Comparison of ENCODE assay signal across 19 cellular contexts in the genomic region with DNA sequence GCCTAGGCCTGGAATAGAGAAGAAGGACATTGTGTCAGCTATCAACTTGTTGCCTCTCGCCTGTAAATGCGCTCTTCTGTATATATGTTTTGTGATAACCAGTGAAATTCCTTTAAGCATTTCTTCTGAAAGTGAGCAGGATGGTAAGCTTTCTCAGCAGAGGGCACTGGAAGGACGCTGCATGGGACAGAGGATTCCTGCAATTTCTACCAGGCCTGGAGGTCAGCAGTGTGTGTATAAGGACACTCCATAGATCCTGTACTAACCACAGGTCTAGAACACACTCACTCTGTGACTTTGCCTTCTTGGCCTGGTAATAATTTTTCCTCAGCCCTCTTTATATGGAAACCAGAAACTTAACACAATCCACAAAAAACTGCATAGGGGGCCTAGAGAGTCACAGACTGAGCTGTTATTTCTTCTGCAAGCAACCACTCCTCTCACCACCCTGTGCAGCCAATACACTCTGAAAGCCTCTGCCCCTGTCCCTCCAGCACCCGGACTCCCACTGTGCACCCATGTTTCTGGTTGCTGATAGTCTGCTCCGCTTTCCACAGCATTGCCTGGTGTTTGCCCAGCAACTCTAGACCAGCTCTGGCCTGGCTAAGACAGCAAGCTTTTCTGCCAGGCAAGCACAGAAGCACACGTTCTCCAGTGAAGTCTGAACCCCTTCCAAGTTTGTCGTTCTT.
DNase-seq lines count a peak whose midpoint lies in the region; ATAC-seq and TF ChIP-seq lines count a peak whose summit lies in the region.
"Had no signal": no experiment of that assay in that cellular context is flagged by ENCODE, and none has a peak within 500 bp of the region (broad histone marks: within the 10 kb centered on the region; RNA-seq: fewer than 3 reads in every experiment).

No MANE protein-coding gene starts in this region.

- peak overlapping the region; percentile 83 for H4K5ac ChIP-seq in H9 (ENCODE audit: insufficient read length, low read depth, low read length)

- POLR2A ChIA-PET in WTC11 (lab: Charles Lee) = no interaction called here

- H2AK5ac ChIP-seq in H9 (ENCODE audit: insufficient read length, low read length) = no peak overlapping the region

- H3K4ac ChIP-seq in H9 (ENCODE audit: low read depth, low read length) = no peak overlapping the region

- H3K9me3 ChIP-seq in H9 (ENCODE audit: control insufficient read depth, low read depth, low read length) (no peaks in the 10 kb centered on the region), neural progenitor cell (ENCODE audit: low read depth) (no peaks in the 10 kb centered on the region)
- H3K9me3 ChIP-seq: BLaER1 treated with 17β-estradiol and CSF1 and Interleukin-3, amounts not matched to agents 10 nM and 100 nM; Peyer's patch had no signal

- WGBS in H9 (ENCODE audit: extremely low coverage, insufficient read length, low lambda C conversion rate) = no CpG with 5 or more reads among the region's 7 CpGs

- CTCF ChIA-PET in WTC11 (lab: Charles Lee) = interaction anchor here (1.0 to 1.2 kb wide), 3 partner anchors 9 to 381 kb away, joined by 3 to 5 read pairs (median 3); no protein-coding TSS in a partner anchor

- H4K20me1 ChIP-seq in H9 (ENCODE audit: control insufficient read depth, insufficient read depth, insufficient read length) (no peaks in the 10 kb centered on the region), neural progenitor cell (ENCODE audit: low read depth) (no peaks in the 10 kb centered on the region)
- H4K20me1 ChIP-seq: BLaER1 treated with 17β-estradiol and CSF1 and Interleukin-3, amounts not matched to agents 10 nM and 100 nM had no signal

- H2BK20ac ChIP-seq in H9 (ENCODE audit: low read depth, low read length, poor library complexity, severe bottlenecking) = no peak overlapping the region

- no peak overlapping the region for H3K18ac ChIP-seq in H9 (ENCODE audit: insufficient read length, low read depth, low read length)

- no peaks in the 10 kb centered on the region for H3K27me3 Mint-ChIP-seq in H9 (ENCODE audit: low read depth)
- no peaks in the 10 kb centered on the region for H3K27me3 Mint-ChIP-seq in WTC11 (ENCODE audit: low read depth)
- no peaks in the 10 kb centered on the region for H3K27me3 Mint-ChIP-seq in neural progenitor cell (ENCODE audit: insufficient read depth, low read depth)
- H3K27me3 Mint-ChIP-seq: CD8-positive, alpha-beta memory T cell had no signal

- no peak overlapping the region for H2BK12ac ChIP-seq in H9 (ENCODE audit: insufficient read length, low read depth, low read length)

- H2BK120ac ChIP-seq in H9 (ENCODE audit: low read depth, low read length, poor library complexity, severe bottlenecking) = no peak overlapping the region

- H3K27ac ChIP-seq in H9 (ENCODE audit: insufficient read length, low read depth, low read length) (no peak overlapping the region), neural progenitor cell (no peak overlapping the region), brain microvascular endothelial cell (no peak overlapping the region)
- H3K27ac ChIP-seq: BLaER1 treated with 17β-estradiol and CSF1 and Interleukin-3, amounts not matched to agents 10 nM and 100 nM; Peyer's patch; SK-N-MC had no signal

- no peaks in the 10 kb centered on the region for H3K79me2 ChIP-seq in H9 (ENCODE audit: insufficient read depth, low read length)
- H3K79me2 ChIP-seq in neural progenitor cell (ENCODE audit: low read depth) = no peaks in the 10 kb centered on the region

- peak overlapping the region; percentile 71; the same call in 1 of the 2 replicates for H3K14ac ChIP-seq in H9 (ENCODE audit: insufficient read depth, low read length)

- no peaks in the 10 kb centered on the region for H3K23me2 ChIP-seq in H9 (ENCODE audit: insufficient read length, low read depth, low read length, poor library complexity, severe bottlenecking)

- DNase-seq in H9 (peak; percentile 39), WTC11 (ENCODE audit: low spot score) (peak; percentile 16), iPS-NIHi7 (ENCODE audit: extremely low spot score) (peak; percentile 38), neural progenitor cell (ENCODE audit: low spot score) (no peak), brain microvascular endothelial cell (no peak), T-helper 9 cell (no peak), left colon (no peak)
- DNase-seq: CD8-positive, alpha-beta memory T cell; DMS53; EL; NCI-H1105 treated with DMSO at 0.1 percent for 48 hours; NCI-H1694; NCI-H2081 treated with DMSO at 0.1 percent for 48 hours; Peyer's patch had no signal

- no peak overlapping the region for H3K56ac ChIP-seq in H9 (ENCODE audit: insufficient read length, low read depth, low read length)

- H3K9ac ChIP-seq in H9 (ENCODE audit: extremely low read depth, insufficient read length, low read length) = no peak overlapping the region
- no peak overlapping the region for H3K9ac ChIP-seq in neural progenitor cell
- H3K9ac ChIP-seq: BLaER1 treated with 17β-estradiol and CSF1 and Interleukin-3, amounts not matched to agents 10 nM and 100 nM had no signal

- TF ChIP-seq CTCF in H9 (conservative IDR thresholded peaks at IDR 0.05) (no peak), WTC11 (IDR thresholded peaks at IDR 0.05) (no peak), neural progenitor cell (IDR thresholded peaks at IDR 0.05) (no peak), brain microvascular endothelial cell (IDR thresholded peaks at IDR 0.05; ENCODE audit: low read depth, low read length, missing control alignments) (no peak)

- no peak overlapping the region for H3T11ph ChIP-seq in H9 (ENCODE audit: low read length)

- no peak overlapping the region for H4K8ac ChIP-seq in H9 (replicated peaks; ENCODE audit: insufficient read length, low read depth, low read length)

- H4K91ac ChIP-seq in H9 (ENCODE audit: insufficient read length, low read depth, low read length) = no peak overlapping the region

- ATAC-seq in WTC11 = peak; percentile 95
- no peak for ATAC-seq in HG03139 (IDR thresholded peaks at IDR 0.05; ENCODE audit: unreplicated experiment)
- no peak for ATAC-seq in left colon
- ATAC-seq: K562, Right ventricle myocardium inferior had no signal

- no peak overlapping the region for H3K23ac ChIP-seq in H9 (ENCODE audit: insufficient read length, low read depth, low read length)

- H2AFZ ChIP-seq in H9 (ENCODE audit: low read length) (no peak overlapping the region), neural progenitor cell (replicated peaks) (peak overlapping the region; percentile 60)

- H3K9me3 Mint-ChIP-seq in H9 = no peaks in the 10 kb centered on the region
- H3K9me3 Mint-ChIP-seq in WTC11 = no peaks in the 10 kb centered on the region
- H3K9me3 Mint-ChIP-seq in neural progenitor cell = peaks cover 14% of the 10 kb centered on the region
- H3K9me3 Mint-ChIP-seq: CD8-positive, alpha-beta memory T cell had no signal

- H3K4me1 ChIP-seq in H9 (ENCODE audit: insufficient read depth, low read length) (no peaks in the 10 kb centered on the region), neural progenitor cell (no peaks in the 10 kb centered on the region)
- H3K4me1 ChIP-seq: BLaER1 treated with 17β-estradiol and CSF1 and Interleukin-3, amounts not matched to agents 10 nM and 100 nM; Peyer's patch had no signal

- H3K4me1 Mint-ChIP-seq in H9 (peaks cover 4 to 10% of the 10 kb centered on the region in 2 experiments; a peak in 3 of 4 replicates), WTC11 (peaks cover 14% of the 10 kb centered on the region), neural progenitor cell (peaks cover 15% of the 10 kb centered on the region)
- H3K4me1 Mint-ChIP-seq: CD8-positive, alpha-beta memory T cell had no signal

- H3K4me3 Mint-ChIP-seq in H9 (no peak overlapping the region), WTC11 (no peak overlapping the region), neural progenitor cell (no peak overlapping the region)
- H3K4me3 Mint-ChIP-seq: CD8-positive, alpha-beta memory T cell had no signal

- intact Hi-C loops in left colon (cut with DNase I, micrococcal nuclease) = no loop called here

- H3K36me3 Mint-ChIP-seq in H9 (ENCODE audit: insufficient read depth in 1 of 3, low read depth in 3 of 3) = no peaks in the 10 kb centered on the region
- H3K36me3 Mint-ChIP-seq in WTC11 = no peaks in the 10 kb centered on the region
- H3K36me3 Mint-ChIP-seq in neural progenitor cell = peaks cover 5% of the 10 kb centered on the region
- H3K36me3 Mint-ChIP-seq: CD8-positive, alpha-beta memory T cell had no signal

- H3F3A ChIP-seq in neural progenitor cell (ENCODE audit: low read depth) = no peaks in the 10 kb centered on the region

- in situ Hi-C loops in brain microvascular endothelial cell (cut with HindIII; ENCODE audit: low pct_ligation_motif_present, low sequenced_read_pairs) = no loop called here

- H2BK5ac ChIP-seq in H9 (ENCODE audit: insufficient read length, low read length) = no peak overlapping the region

- H3K27ac Mint-ChIP-seq in H9 = peak overlapping the region in 1 of 3 experiments; percentile 14; a peak in 3 of 7 replicates
- no peak overlapping the region for H3K27ac Mint-ChIP-seq in WTC11
- no peak overlapping the region for H3K27ac Mint-ChIP-seq in neural progenitor cell

- H3K79me1 ChIP-seq in H9 (ENCODE audit: insufficient read depth, low read depth, low read length, poor library complexity, severe bottlenecking) = no peaks in the 10 kb centered on the region

- no peak overlapping the region for H3K4me3 ChIP-seq in neural progenitor cell
- H3K4me3 ChIP-seq in brain microvascular endothelial cell (ENCODE audit: low read depth, low read length) = no peak overlapping the region
- H3K4me3 ChIP-seq: BLaER1 treated with 17β-estradiol and CSF1 and Interleukin-3, amounts not matched to agents 10 nM and 100 nM; K562; Peyer's patch; SK-N-MC had no signal

- H2BK15ac ChIP-seq in H9 (ENCODE audit: low read depth, low read length) = no peak overlapping the region

- H3K36me3 ChIP-seq in neural progenitor cell = peaks cover 3% of the 10 kb centered on the region
- no peaks in the 10 kb centered on the region for H3K36me3 ChIP-seq in brain microvascular endothelial cell (replicated peaks)
- H3K36me3 ChIP-seq: BLaER1 treated with 17β-estradiol and CSF1 and Interleukin-3, amounts not matched to agents 10 nM and 100 nM; Peyer's patch had no signal

- H3K27me3 ChIP-seq in H9 (ENCODE audit: insufficient read depth, low read length) (no peaks in the 10 kb centered on the region; the same call in 1 of the 2 replicates), neural progenitor cell (no peaks in the 10 kb centered on the region), brain microvascular endothelial cell (replicated peaks) (no peaks in the 10 kb centered on the region)
- H3K27me3 ChIP-seq: BLaER1 treated with 17β-estradiol and CSF1 and Interleukin-3, amounts not matched to agents 10 nM and 100 nM; Peyer's patch had no signal

- H3K4me2 ChIP-seq in H9 (ENCODE audit: insufficient read depth, insufficient read length, low read length) (no peak overlapping the region), neural progenitor cell (no peak overlapping the region)
- H3K4me2 ChIP-seq: BLaER1 treated with 17β-estradiol and CSF1 and Interleukin-3, amounts not matched to agents 10 nM and 100 nM had no signal

TF ChIP-seq in WTC11, 78 proteins besides CTCF, POLR2A, EP300 and RAD21 (continues in another document):
- no peak for TF ChIP-seq ZBTB21 (CRISPR knock-in tag; IDR thresholded peaks at IDR 0.05; ENCODE audit: borderline replicate concordance)
- no peak for TF ChIP-seq JUN (CRISPR knock-in tag; IDR thresholded peaks at IDR 0.05)
- TF ChIP-seq KAT7 (CRISPR knock-in tag; IDR thresholded peaks at IDR 0.05; ENCODE audit: borderline replicate concordance) = no peak

Comparison
In these comparisons a context has a peak if more than half of its experiments do, and no peak if none do; other contexts are left out.
1. DNase-seq: peak in H9 (single experiment), WTC11 (single experiment) and iPS-NIHi7 (single experiment); none in neural progenitor cell (single experiment), brain microvascular endothelial cell (single experiment), T-helper 9 cell (single experiment) and left colon (0 of 2).